In the genomic region with DNA sequence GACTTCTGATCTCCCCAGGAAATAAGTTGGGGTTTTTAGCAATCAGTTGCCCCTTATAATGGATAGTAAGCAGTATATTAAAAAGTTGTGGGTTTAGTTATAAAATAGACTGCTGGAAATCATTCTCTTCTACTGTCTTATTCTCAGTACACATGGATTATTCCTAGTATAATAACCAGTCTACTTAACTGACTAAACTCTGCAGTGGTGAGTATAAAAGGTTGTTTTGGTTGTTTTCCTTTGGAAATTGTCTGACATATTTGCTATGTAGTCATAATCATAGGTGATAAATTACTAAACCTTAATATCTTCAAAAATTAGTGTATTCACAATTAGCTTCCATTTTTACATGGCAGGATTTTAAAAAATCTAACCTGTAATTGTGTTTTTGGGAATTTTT, we compare ENCODE assay signal across 19 cellular contexts.
"Had no signal": no experiment of that assay in that cellular context is flagged by ENCODE, and none has a peak within 500 bp of the region (broad histone marks: within the 10 kb centered on the region; RNA-seq: fewer than 3 reads in every experiment).

No MANE protein-coding gene starts in this region.

- H3K36me3 ChIP-seq: prostate gland, right lobe of liver had no signal

- ATAC-seq: activated CD8-positive, alpha-beta T cell treated with anti-CD3 and anti-CD28 coated beads, Interleukin-2, amount 10 ng/mL, durations not matched to agents 7 days and 5 days; mucosa of descending colon; right lobe of liver had no signal

- H3K9me3 Mint-ChIP-seq: nephron; T-helper 2 cell treated with Interferon-gamma antibody and Interleukin-4, amounts not matched to agents 5 μg/mL and 100 μg/mL, for 36 hours had no signal

- H3K4me1 ChIP-seq: prostate gland, right lobe of liver had no signal

- H3K27me3 ChIP-seq: esophagus muscularis mucosa, right lobe of liver, spleen had no signal

- H3K4me3 Mint-ChIP-seq: activated CD8-positive, alpha-beta T cell treated with anti-CD3 and anti-CD28 coated beads, Interleukin-2, amount 10 ng/mL, durations not matched to agents 7 days and 5 days; activated naive CD8-positive, alpha-beta T cell; nephron; T-helper 2 cell treated with Interferon-gamma antibody and Interleukin-4, amounts not matched to agents 5 μg/mL and 100 μg/mL, for 36 hours had no signal

- H3K9me3 ChIP-seq: esophagus muscularis mucosa, mucosa of descending colon, prostate gland, right lobe of liver, spleen had no signal

- H3K27me3 Mint-ChIP-seq: activated naive CD8-positive, alpha-beta T cell had no signal

- FAIRE-seq: islet of Langerhans had no signal

- H3K27ac ChIP-seq: prostate gland, right lobe of liver, spleen had no signal

- H3K4me3 ChIP-seq: esophagus muscularis mucosa, mucosa of descending colon, prostate gland, right lobe of liver, spleen had no signal

- H3K36me3 Mint-ChIP-seq: activated naive CD8-positive, alpha-beta T cell had no signal

- DNase-seq: activated CD8-positive, alpha-beta T cell treated with anti-CD3 and anti-CD28 coated beads, Interleukin-2, amount 10 ng/mL, durations not matched to agents 7 days and 5 days; activated effector memory CD4-positive, alpha-beta T cell treated with Interleukin-2 at 50 U/mL for 16 hours; anterior cingulate cortex; glutamatergic neuron; mammary epithelial cell; mucosa of descending colon; occipital lobe; right lobe of liver; spleen; stimulated activated CD4-positive, alpha-beta T cell treated with anti-CD3 and anti-CD28 coated beads, Interleukin-1b, Interleukin-23, amount 100 ng/mL, for 48 hours; stimulated activated naive CD4-positive, alpha-beta T cell; substantia nigra; trophoblast cell had no signal
